In the genomic region with DNA sequence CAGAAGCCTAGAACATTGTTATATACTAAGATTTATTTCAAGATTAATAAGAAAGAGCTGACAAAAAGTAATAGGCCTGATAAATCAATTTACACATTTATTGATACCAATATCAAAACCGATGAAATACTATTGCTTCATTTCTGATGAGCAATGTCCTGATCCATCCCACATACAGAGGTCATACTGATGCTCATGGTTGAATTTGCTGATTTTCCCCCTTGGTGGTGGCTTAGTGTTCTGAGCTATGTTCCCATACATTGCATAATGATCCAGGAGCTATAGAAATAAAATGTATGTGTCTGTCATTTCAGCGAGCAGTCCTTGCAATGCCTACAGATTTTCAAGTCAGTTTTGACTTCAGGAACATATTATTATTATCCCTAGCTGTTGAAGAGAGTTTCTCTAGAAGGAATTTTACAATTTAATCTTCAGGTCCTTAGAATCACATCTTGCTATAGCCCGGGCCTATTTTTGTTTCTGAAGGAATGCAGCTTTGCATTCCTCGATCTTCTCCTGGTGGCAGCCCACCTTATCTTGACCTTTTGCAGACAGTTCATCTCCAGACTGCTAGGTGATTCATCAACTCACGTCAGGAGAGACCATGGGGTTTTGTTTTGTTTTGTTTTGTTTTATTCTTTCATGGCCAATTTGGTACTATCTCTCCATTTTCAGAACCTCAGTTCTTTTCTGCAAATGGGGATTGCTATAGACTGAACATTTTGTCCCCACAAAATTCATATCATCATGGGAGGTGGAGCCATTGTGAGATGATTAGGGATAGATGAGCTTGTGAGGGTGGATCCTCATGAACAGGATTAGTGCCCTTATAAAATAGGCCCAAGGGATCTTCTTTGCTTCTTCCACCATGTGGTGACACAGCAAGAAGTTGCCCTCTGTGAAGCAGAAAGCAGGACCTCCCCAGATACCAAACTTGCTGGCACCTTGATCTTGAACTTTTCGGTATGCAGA, we compare ENCODE assay signal across 20 cellular contexts.
DNase-seq lines count a peak whose midpoint lies in the region; ATAC-seq and TF ChIP-seq lines count a peak whose summit lies in the region.
"Had no signal": no experiment of that assay in that cellular context is flagged by ENCODE, and none has a peak within 500 bp of the region (broad histone marks: within the 10 kb centered on the region; RNA-seq: fewer than 3 reads in every experiment).

No MANE protein-coding gene starts in this region.

- no peak overlapping the region; the same call in 1 of the 2 replicates for H3K4me3 ChIP-seq in ACC112 (ENCODE audit: low read depth, low read length)
- H3K4me3 ChIP-seq in cardiac fibroblast (replicated peaks in 1 of 2; ENCODE audit: low read depth in 2 of 2, low read length in 2 of 2) = no peak overlapping the region
- H3K4me3 ChIP-seq in mesenchymal stem cell (ENCODE audit: insufficient read depth in 1 of 2, low read depth in 1 of 2, low read length in 2 of 2) = no peak overlapping the region
- H3K4me3 ChIP-seq: colonic mucosa, prostate gland had no signal

- H3K9ac ChIP-seq in mesenchymal stem cell (ENCODE audit: low read length) = peak overlapping the region; percentile 84

- H2AFZ ChIP-seq in ACC112 (ENCODE audit: low read length, unreplicated experiment) (no peak overlapping the region), mesenchymal stem cell (ENCODE audit: low read depth, low read length) (no peak overlapping the region)

- H3K23ac ChIP-seq in mesenchymal stem cell (ENCODE audit: low read length in 2 of 2) = no peak overlapping the region

- H2BK12ac ChIP-seq in mesenchymal stem cell (ENCODE audit: low read length in 2 of 2) = peak overlapping the region; percentile 59 to 68

- H3K18ac ChIP-seq in mesenchymal stem cell (ENCODE audit: low read depth in 1 of 2, low read length in 2 of 2) = peak overlapping the region; percentile 11 to 46

- peaks cover 7% of the 10 kb centered on the region for H3K9me3 ChIP-seq in mesenchymal stem cell (ENCODE audit: control insufficient read depth, low read length)
- H3K9me3 ChIP-seq: colonic mucosa, prostate gland had no signal

- no peaks in the 10 kb centered on the region for H3K27me3 ChIP-seq in ACC112 (ENCODE audit: insufficient read depth, low read length)
- H3K27me3 ChIP-seq in mesenchymal stem cell (ENCODE audit: control insufficient read depth in 1 of 2, insufficient read depth in 1 of 2, low read length in 2 of 2) = no peaks in the 10 kb centered on the region
- H3K27me3 ChIP-seq: colonic mucosa had no signal

- no peak overlapping the region for H3K4me2 ChIP-seq in mesenchymal stem cell (ENCODE audit: low read length, poor library complexity, severe bottlenecking)

- TF ChIP-seq CTCF in cardiac fibroblast (IDR thresholded peaks at IDR 0.05; ENCODE audit: low read depth, low read length) = no peak

- H3K27ac ChIP-seq in ACC112 (ENCODE audit: low read depth, low read length) (peak overlapping the region; percentile 97), mesenchymal stem cell (ENCODE audit: low read length, poor library complexity, severe bottlenecking) (no peak overlapping the region)
- H3K27ac ChIP-seq: colonic mucosa, prostate gland had no signal

- no peaks in the 10 kb centered on the region for H3K79me2 ChIP-seq in ACC112 (ENCODE audit: control insufficient read depth, insufficient read depth, low read length, unreplicated experiment)

- H2BK5ac ChIP-seq in mesenchymal stem cell (ENCODE audit: low read depth, low read length, poor library complexity, severe bottlenecking) = no peak overlapping the region

- H3K4me1 ChIP-seq in ACC112 (ENCODE audit: control insufficient read depth, insufficient read depth, low read length, unreplicated experiment) (peaks cover 39% of the 10 kb centered on the region), mesenchymal stem cell (ENCODE audit: control insufficient read depth, insufficient read depth, low read depth, low read length) (no peaks in the 10 kb centered on the region)
- H3K4me1 ChIP-seq: colonic mucosa, prostate gland had no signal

- ATAC-seq in GM18519 (IDR thresholded peaks at IDR 0.05; ENCODE audit: low FRiP score, unreplicated experiment) (no peak), HG02852 (IDR thresholded peaks at IDR 0.05; ENCODE audit: unreplicated experiment) (no peak)

- H3K79me1 ChIP-seq in mesenchymal stem cell (replicated peaks; ENCODE audit: low read length, poor library complexity, severe bottlenecking) = no peaks in the 10 kb centered on the region

- H4K8ac ChIP-seq in mesenchymal stem cell (ENCODE audit: low read length) = no peak overlapping the region

- H3K4ac ChIP-seq in mesenchymal stem cell (ENCODE audit: low read depth in 1 of 2, low read length in 2 of 2) = peak overlapping the region in 1 of 2 experiments; percentile 69

- H2BK120ac ChIP-seq in mesenchymal stem cell (ENCODE audit: low read depth, low read length) = peak overlapping the region; percentile 66

- H3K36me3 ChIP-seq in ACC112 (ENCODE audit: insufficient read depth, low read length) (no peaks in the 10 kb centered on the region), mesenchymal stem cell (ENCODE audit: control insufficient read depth in 1 of 2, insufficient read depth in 2 of 2, low read depth in 1 of 2, low read length in 2 of 2) (no peaks in the 10 kb centered on the region)
- H3K36me3 ChIP-seq: colonic mucosa, prostate gland had no signal

- WGBS in mesenchymal stem cell = 86% methylated on average over 4 of the region's 6 CpGs

- DNase-seq in LHCN-M2 (ENCODE audit: low read depth) (peak; percentile 32), cardiac fibroblast (ENCODE audit: low read depth in 2 of 2) (peak; percentile 29 to 37), mesenchymal stem cell (peak; percentile 13), DMS79 treated with DMSO at 0.1 percent for 48 hours (lab: John Stamatoyannopoulos, UW) (no peak)
- DNase-seq in activated CD8-positive, alpha-beta memory T cell treated with anti-CD3 and anti-CD28 coated beads for 24 hours = no peak
- DNase-seq: activated CD4-positive, alpha-beta memory T cell treated with anti-CD3 and anti-CD28 coated beads, Interleukin-2, amount 10 ng/mL, durations not matched to agents 7 days and 5 days; activated naive CD4-positive, alpha-beta T cell treated with Interleukin-2 at 50 U/mL for 16 hours; activated T-cell treated with anti-CD3 and anti-CD28 coated beads, Interleukin-2, amount 50 U/mL, for 24 hours; anterior cingulate cortex; CD4-positive, CD25-positive, alpha-beta regulatory T cell; colonic mucosa; Kasumi-1; NCI-H1105 treated with DMSO at 0.1 percent for 48 hours; NCI-H526; nephron progenitor cell; SHP77 had no signal

- peak overlapping the region; percentile 49 for H2AK5ac ChIP-seq in mesenchymal stem cell (ENCODE audit: low read length, severe bottlenecking)

- no peak overlapping the region for H3K14ac ChIP-seq in mesenchymal stem cell (ENCODE audit: low read length in 2 of 2)

- H2BK15ac ChIP-seq in mesenchymal stem cell (ENCODE audit: low read depth, poor library complexity, severe bottlenecking) = no peak overlapping the region

- peak overlapping the region; percentile 41 for H4K91ac ChIP-seq in mesenchymal stem cell (ENCODE audit: low read length)

Comparison
In these comparisons a context has a peak if more than half of its experiments do, and no peak if none do; other contexts are left out.
1. DNase-seq: peak in LHCN-M2 (single experiment), cardiac fibroblast (2 of 2) and mesenchymal stem cell (single experiment); none in DMS79 treated with DMSO at 0.1 percent for 48 hours (single experiment) and activated CD8-positive, alpha-beta memory T cell treated with anti-CD3 and anti-CD28 coated beads for 24 hours (single experiment).